1 cellular context compared by ENCODE assay signal in the genomic region with DNA sequence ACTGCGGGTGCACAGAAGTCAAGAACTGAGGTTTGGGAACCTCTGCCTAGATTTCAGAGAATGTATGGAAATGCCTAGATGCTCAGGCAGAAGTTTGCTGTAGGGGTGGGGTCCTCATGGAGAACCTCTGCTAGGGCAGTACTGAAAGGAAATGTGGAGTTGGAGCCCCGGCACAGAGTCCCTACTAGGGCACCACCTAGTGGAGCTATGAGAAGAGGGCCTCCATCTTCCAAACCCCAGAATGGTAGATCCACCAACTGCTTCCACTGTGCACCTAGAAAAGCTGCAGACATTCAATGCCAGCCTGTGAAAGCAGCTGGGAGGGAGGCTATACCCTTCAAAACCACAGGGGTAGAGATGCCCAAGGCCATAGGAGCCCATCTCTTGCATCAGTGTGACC.
TF ChIP-seq lines count a peak whose summit lies in the region.

No MANE protein-coding gene starts in this region.

TF ChIP-seq in GM12878, 131 proteins besides CTCF, POLR2A, EP300 and RAD21 (continued from another document):
- TF ChIP-seq, protein P1, sequence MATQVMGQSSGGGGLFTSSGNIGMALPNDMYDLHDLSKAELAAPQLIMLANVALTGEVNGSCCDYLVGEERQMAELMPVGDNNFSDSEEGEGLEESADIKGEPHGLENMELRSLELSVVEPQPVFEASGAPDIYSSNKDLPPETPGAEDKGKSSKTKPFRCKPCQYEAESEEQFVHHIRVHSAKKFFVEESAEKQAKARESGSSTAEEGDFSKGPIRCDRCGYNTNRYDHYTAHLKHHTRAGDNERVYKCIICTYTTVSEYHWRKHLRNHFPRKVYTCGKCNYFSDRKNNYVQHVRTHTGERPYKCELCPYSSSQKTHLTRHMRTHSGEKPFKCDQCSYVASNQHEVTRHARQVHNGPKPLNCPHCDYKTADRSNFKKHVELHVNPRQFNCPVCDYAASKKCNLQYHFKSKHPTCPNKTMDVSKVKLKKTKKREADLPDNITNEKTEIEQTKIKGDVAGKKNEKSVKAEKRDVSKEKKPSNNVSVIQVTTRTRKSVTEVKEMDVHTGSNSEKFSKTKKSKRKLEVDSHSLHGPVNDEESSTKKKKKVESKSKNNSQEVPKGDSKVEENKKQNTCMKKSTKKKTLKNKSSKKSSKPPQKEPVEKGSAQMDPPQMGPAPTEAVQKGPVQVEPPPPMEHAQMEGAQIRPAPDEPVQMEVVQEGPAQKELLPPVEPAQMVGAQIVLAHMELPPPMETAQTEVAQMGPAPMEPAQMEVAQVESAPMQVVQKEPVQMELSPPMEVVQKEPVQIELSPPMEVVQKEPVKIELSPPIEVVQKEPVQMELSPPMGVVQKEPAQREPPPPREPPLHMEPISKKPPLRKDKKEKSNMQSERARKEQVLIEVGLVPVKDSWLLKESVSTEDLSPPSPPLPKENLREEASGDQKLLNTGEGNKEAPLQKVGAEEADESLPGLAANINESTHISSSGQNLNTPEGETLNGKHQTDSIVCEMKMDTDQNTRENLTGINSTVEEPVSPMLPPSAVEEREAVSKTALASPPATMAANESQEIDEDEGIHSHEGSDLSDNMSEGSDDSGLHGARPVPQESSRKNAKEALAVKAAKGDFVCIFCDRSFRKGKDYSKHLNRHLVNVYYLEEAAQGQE (IDR thresholded peaks at IDR 0.05; ENCODE audit: low read depth, low read length) = no peak
- peak; percentile 21; the same call in 1 of the 2 replicates for TF ChIP-seq SMC3 (IDR thresholded peaks at IDR 0.05; ENCODE audit: borderline replicate concordance, low read length)
- 0 out of 2 replicates have a peak, but pooled peaks have one; percentile 41 for TF ChIP-seq YY1 (IDR thresholded peaks at IDR 0.05; ENCODE audit: low read depth, low read length)
TF ChIP-seq in GM12878: peak in this region for 2.
